15 cellular contexts compared by ENCODE assay signal in the genomic region with DNA sequence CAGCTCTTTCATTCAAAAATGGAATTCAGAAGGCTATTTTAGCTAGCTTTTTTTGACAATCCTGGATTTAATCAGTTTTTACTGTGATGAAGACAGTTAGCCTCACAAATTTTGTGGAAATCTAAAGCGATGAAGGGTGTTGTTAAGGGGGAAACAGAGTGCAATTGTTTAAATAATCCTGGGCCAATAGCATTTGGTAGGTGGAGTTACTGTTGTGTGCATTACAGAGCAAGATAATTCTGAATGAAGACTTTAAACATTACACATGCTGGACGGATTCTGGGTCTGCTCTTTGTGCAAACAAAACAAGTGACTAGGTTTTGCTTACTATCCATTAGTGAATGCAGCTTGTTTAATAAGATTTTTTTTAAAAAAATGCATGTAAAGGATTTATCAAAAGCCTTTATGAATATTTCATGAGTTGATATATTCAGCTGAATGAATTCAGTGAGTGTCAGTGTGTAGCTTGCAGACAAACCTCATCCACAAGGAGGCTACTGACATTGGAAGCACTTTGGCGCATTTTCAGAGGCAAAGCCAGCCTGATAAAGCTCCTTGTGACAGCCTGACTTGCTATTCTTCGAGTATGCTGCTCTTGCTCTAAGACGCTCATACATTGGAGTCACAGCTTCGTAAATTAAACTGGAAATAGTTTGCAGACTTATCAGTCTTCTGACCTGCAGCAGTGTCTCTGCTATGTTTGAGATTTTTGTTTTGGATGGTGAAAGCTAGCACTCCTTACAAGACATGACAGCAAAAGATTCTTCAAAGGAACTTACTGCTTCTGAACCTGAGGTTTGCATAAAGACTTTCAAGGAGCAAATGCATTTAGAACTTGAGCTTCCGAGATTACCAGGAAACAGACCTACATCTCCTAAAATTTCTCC.
DNase-seq lines count a peak whose midpoint lies in the region; ATAC-seq, FAIRE-seq and TF ChIP-seq lines count a peak whose summit lies in the region.
"Had no signal": no experiment of that assay in that cellular context is flagged by ENCODE, and none has a peak within 500 bp of the region (broad histone marks: within the 10 kb centered on the region; RNA-seq: fewer than 3 reads in every experiment).

No MANE protein-coding gene starts in this region.

- FAIRE-seq in A549 (lab: Jason Lieb, UNC), result peak; percentile 79
- FAIRE-seq: GM12878, urothelium cell line had no signal

- DNase-seq in A549 (ENCODE audit: low read depth in 1 of 2, low spot score in 1 of 2) (peak; percentile 3 to 84), NCI-H526 treated with DMSO at 0.1 percent for 48 hours (lab: John Stamatoyannopoulos, UW) (peak; percentile 83), cerebellar cortex (ENCODE audit: low spot score) (peak; percentile 69), midbrain (lab: John Stamatoyannopoulos, UW) (peak; percentile 85), HuH-7 (ENCODE audit: low spot score) (no peak), ACHN (no peak), islet precursor cell (no peak)
- no peak for DNase-seq in NK-92 treated with Interleukin-12 subunit alpha and Interleukin-12 subunit beta, amount 100 ng/mL, for 24 hours (lab: John Stamatoyannopoulos, UW)
- DNase-seq: DMS79; effector CD4-positive, alpha-beta T cell; glutamatergic neuron; left ventricle myocardium superior had no signal

- peak overlapping the region; percentile 78 to 89 for H3K27ac ChIP-seq in A549

- 1% methylated on average over 7 of the region's 7 CpGs for WGBS in A549 (ENCODE audit: missing lambda C conversion rate)

- no peak for TF ChIP-seq POLR2A in A549 (IDR thresholded peaks at IDR 0.05; ENCODE audit: low read length)

- CTCF ChIA-PET in A549 (lab: Yijun Ruan, JAX), result interaction anchor here (0.6 to 3.8 kb wide), 14 partner anchors 9 to 253 kb away, joined by 3 to 48 read pairs (median 3); no protein-coding TSS in a partner anchor

- ATAC-seq in A549, result peak; percentile 95 to 98
- ATAC-seq: GM12878, left ventricle myocardium superior, Right ventricle myocardium inferior had no signal

- peak overlapping the region; percentile 82 for H3K4me2 ChIP-seq in A549

- peak; percentile 8; the same call in 1 of the 3 replicates for TF ChIP-seq CTCF in A549 (IDR thresholded peaks at IDR 0.05)

- H3K9me3 ChIP-seq in A549, result no peaks in the 10 kb centered on the region

- H3K4me1 ChIP-seq in A549, result peaks cover 40% of the 10 kb centered on the region

- peak overlapping the region; percentile 72 for H3K4me3 ChIP-seq in A549
- H3K4me3 ChIP-seq: GM12878 had no signal

- TF ChIP-seq EP300 in A549 (IDR thresholded peaks at IDR 0.05), result no peak

- POLR2A ChIA-PET in A549 (lab: Yijun Ruan, JAX), result interaction anchor here (1.4 to 1.5 kb wide), 2 partner anchors 190 to 251 kb away, joined by 4 to 6 read pairs; no protein-coding TSS in a partner anchor

- peak in 1 of 2 experiments; percentile 38; a peak in 2 of 5 replicates for TF ChIP-seq RAD21 in A549 (conservative IDR thresholded peaks at IDR 0.05 in 1 of 2, IDR thresholded peaks at IDR 0.05 in 1 of 2)

- in situ Hi-C loops in ACHN (cut with HindIII; ENCODE audit: low pct_ligation_motif_present, low pct_unique_long_range_greater_than_20kb, low sequenced_read_pairs), result no loop called here

TF ChIP-seq in A549, 52 proteins besides CTCF, POLR2A, EP300 and RAD21:
- no peak for TF ChIP-seq FOSB (CRISPR knock-in tag; IDR thresholded peaks at IDR 0.05)
- TF ChIP-seq SMC3 (IDR thresholded peaks at IDR 0.05), result peak; percentile 44

Comparison
In these comparisons a context has a peak if more than half of its experiments do, and no peak if none do; other contexts are left out.
1. DNase-seq: peak in A549 (2 of 2), NCI-H526 treated with DMSO at 0.1 percent for 48 hours (single experiment), cerebellar cortex (single experiment) and midbrain (single experiment); none in HuH-7 (single experiment), ACHN (single experiment), islet precursor cell (single experiment) and NK-92 treated with Interleukin-12 subunit alpha and Interleukin-12 subunit beta, amount 100 ng/mL, for 24 hours (single experiment).